ENCODE assay signal across 3 cellular contexts in the genomic region with DNA sequence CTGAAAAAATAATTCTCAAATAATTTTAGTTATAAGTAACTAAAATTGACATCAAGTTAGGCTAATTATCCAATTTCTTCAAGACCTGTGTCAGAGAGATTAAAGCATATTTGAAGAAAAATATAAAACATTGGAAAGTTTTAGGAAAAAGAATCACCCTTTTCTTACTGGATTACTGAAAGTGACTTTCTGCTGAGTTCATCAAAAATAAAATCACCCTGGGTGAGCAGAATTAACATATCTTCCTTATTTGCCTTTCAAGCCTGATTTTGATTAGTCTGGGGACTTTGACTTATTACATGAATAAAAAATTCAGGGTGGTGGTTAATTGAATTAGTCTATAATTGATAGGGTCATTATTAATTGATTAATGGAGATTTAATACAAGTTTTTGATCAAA.
TF ChIP-seq lines count a peak whose summit lies in the region.

No MANE protein-coding gene starts in this region.

TF ChIP-seq in SK-N-SH, 30 proteins besides CTCF, POLR2A, EP300 and RAD21 (continued from another document):
- TF ChIP-seq FOXM1 (IDR thresholded peaks at IDR 0.05; ENCODE audit: low read depth) (no peak), EZH2phosphoT487 (IDR thresholded peaks at IDR 0.05; ENCODE audit: borderline replicate concordance, low read depth) (no peak), POLR2AphosphoS5 (IDR thresholded peaks at IDR 0.05; ENCODE audit: low read depth, low read length) (no peak), RCOR1 (IDR thresholded peaks at IDR 0.05; ENCODE audit: low read length) (no peak)
- TF ChIP-seq, protein P1, sequence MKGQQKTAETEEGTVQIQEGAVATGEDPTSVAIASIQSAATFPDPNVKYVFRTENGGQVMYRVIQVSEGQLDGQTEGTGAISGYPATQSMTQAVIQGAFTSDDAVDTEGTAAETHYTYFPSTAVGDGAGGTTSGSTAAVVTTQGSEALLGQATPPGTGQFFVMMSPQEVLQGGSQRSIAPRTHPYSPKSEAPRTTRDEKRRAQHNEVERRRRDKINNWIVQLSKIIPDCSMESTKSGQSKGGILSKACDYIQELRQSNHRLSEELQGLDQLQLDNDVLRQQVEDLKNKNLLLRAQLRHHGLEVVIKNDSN (IDR thresholded peaks at IDR 0.05; ENCODE audit: borderline replicate concordance, low read depth): no peak

TF ChIP-seq in SK-N-SH treated with all-trans-retinoic acid at 6 μM for 48 hours, 23 proteins besides CTCF, POLR2A, EP300 and RAD21 (continued from another document and continues in another):
- TF ChIP-seq, protein P2, sequence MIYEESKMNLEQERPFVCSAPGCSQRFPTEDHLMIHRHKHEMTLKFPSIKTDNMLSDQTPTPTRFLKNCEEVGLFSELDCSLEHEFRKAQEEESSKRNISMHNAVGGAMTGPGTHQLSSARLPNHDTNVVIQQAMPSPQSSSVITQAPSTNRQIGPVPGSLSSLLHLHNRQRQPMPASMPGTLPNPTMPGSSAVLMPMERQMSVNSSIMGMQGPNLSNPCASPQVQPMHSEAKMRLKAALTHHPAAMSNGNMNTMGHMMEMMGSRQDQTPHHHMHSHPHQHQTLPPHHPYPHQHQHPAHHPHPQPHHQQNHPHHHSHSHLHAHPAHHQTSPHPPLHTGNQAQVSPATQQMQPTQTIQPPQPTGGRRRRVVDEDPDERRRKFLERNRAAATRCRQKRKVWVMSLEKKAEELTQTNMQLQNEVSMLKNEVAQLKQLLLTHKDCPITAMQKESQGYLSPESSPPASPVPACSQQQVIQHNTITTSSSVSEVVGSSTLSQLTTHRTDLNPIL (CRISPR knock-in tag; IDR thresholded peaks at IDR 0.05; ENCODE audit: low read depth): no peak
- TF ChIP-seq ARNTL (CRISPR knock-in tag; IDR thresholded peaks at IDR 0.05; ENCODE audit: borderline replicate concordance, low read depth) (no peak), ZNF70 (CRISPR knock-in tag; IDR thresholded peaks at IDR 0.05) (no peak), ISL1 (CRISPR knock-in tag; IDR thresholded peaks at IDR 0.05) (no peak), POU6F1 (CRISPR knock-in tag; IDR thresholded peaks at IDR 0.05; ENCODE audit: borderline replicate concordance, low read depth) (no peak), ZNF565 (CRISPR knock-in tag; conservative IDR thresholded peaks at IDR 0.05; ENCODE audit: low read depth) (no peak), CSDC2 (CRISPR knock-in tag; IDR thresholded peaks at IDR 0.05) (no peak), GLIS3 (CRISPR knock-in tag; IDR thresholded peaks at IDR 0.05) (no peak), ZC3H10 (CRISPR knock-in tag; IDR thresholded peaks at IDR 0.05) (no peak), TSHZ2 (CRISPR knock-in tag; IDR thresholded peaks at IDR 0.05) (no peak), TOX (CRISPR knock-in tag; IDR thresholded peaks at IDR 0.05; ENCODE audit: borderline replicate concordance) (no peak), ZFP30 (CRISPR knock-in tag; IDR thresholded peaks at IDR 0.05) (no peak)
- TF ChIP-seq, protein P3, sequence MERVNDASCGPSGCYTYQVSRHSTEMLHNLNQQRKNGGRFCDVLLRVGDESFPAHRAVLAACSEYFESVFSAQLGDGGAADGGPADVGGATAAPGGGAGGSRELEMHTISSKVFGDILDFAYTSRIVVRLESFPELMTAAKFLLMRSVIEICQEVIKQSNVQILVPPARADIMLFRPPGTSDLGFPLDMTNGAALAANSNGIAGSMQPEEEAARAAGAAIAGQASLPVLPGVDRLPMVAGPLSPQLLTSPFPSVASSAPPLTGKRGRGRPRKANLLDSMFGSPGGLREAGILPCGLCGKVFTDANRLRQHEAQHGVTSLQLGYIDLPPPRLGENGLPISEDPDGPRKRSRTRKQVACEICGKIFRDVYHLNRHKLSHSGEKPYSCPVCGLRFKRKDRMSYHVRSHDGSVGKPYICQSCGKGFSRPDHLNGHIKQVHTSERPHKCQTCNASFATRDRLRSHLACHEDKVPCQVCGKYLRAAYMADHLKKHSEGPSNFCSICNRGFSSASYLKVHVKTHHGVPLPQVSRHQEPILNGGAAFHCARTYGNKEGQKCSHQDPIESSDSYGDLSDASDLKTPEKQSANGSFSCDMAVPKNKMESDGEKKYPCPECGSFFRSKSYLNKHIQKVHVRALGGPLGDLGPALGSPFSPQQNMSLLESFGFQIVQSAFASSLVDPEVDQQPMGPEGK (CRISPR knock-in tag; IDR thresholded peaks at IDR 0.05; ENCODE audit: borderline replicate concordance): no peak
- TF ChIP-seq, protein P4, sequence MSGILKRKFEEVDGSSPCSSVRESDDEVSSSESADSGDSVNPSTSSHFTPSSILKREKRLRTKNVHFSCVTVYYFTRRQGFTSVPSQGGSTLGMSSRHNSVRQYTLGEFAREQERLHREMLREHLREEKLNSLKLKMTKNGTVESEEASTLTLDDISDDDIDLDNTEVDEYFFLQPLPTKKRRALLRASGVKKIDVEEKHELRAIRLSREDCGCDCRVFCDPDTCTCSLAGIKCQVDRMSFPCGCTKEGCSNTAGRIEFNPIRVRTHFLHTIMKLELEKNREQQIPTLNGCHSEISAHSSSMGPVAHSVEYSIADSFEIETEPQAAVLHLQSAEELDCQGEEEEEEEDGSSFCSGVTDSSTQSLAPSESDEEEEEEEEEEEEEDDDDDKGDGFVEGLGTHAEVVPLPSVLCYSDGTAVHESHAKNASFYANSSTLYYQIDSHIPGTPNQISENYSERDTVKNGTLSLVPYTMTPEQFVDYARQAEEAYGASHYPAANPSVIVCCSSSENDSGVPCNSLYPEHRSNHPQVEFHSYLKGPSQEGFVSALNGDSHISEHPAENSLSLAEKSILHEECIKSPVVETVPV (CRISPR knock-in tag; IDR thresholded peaks at IDR 0.05): no peak

TF ChIP-seq in K562, 482 proteins besides CTCF, POLR2A, EP300 and RAD21:
- TF ChIP-seq, protein P5, sequence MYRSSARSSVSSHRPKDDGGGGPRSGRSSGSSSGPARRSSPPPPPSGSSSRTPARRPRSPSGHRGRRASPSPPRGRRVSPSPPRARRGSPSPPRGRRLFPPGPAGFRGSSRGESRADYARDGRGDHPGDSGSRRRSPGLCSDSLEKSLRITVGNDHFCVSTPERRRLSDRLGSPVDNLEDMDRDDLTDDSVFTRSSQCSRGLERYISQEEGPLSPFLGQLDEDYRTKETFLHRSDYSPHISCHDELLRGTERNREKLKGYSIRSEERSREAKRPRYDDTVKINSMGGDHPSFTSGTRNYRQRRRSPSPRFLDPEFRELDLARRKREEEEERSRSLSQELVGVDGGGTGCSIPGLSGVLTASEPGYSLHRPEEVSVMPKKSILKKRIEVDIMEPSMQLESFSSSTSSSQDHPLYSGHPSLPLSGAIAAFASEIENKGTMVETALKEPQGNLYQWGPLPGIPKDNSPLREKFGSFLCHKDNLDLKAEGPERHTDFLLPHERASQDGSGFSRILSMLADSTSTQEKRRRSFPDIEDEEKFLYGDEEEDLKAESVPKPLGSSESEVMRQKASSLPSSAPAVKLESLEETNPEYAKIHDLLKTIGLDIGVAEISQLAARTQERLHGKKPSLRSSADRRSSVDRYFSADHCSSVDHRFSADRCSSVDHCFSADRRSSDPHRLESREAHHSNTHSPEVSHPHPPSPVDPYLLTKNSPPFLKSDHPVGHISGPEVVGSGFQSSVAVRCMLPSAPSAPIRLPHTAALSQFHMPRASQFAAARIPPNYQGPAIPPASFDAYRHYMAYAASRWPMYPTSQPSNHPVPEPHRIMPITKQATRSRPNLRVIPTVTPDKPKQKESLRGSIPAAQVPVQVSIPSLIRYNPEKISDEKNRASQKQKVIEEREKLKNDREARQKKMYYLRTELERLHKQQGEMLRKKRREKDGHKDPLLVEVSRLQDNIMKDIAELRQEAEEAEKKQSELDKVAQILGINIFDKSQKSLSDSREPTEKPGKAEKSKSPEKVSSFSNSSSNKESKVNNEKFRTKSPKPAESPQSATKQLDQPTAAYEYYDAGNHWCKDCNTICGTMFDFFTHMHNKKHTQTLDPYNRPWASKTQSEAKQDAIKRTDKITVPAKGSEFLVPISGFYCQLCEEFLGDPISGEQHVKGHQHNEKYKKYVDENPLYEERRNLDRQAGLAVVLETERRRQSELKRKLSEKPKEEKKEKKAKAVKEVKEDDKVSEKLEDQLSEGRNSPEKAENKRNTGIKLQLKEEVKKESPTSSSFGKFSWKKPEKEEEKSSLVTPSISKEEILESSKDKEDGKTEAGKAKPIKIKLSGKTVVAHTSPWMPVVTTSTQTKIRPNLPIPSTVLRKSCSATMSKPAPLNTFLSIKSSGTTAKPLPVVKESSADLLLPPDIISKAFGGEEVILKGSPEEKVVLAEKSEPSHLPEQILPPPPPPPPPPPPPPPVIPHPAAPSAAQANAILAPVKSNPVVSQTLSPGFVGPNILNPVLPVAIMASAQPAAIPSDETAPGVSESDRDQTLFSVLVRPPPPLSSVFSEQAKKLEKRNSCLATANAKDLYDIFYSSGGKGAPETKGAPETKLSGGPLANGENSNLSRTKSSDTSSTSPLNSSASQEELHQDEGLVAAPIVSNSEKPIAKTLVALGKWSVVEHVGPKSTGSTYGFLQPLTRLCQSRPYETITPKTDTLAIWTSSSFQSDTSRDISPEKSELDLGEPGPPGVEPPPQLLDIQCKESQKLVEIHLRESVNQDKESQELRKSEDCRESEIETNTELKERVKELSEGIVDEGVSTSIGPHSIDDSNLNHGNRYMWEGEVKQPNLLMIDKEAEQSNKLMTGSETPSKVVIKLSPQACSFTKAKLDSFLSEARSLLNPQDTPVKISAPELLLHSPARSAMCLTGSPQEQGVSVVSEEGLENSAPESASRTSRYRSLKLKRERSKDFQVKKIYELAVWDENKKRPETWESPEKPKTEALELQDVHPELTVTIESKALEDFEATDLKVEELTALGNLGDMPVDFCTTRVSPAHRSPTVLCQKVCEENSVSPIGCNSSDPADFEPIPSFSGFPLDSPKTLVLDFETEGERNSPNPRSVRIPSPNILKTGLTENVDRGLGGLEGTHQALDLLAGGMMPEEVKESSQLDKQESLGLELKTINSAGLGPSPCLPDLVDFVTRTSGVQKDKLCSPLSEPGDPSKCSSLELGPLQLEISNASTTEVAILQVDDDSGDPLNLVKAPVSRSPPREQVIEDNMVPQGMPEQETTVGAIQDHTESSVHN (IDR thresholded peaks at IDR 0.05; ENCODE audit: borderline replicate concordance in 1 of 2, low read depth in 1 of 2): no peak
- TF ChIP-seq ZNF316 (IDR thresholded peaks at IDR 0.05): peak; percentile 7; the same call in 1 of the 2 replicates
